ENCODE assay signal across 25 cellular contexts in the genomic region with DNA sequence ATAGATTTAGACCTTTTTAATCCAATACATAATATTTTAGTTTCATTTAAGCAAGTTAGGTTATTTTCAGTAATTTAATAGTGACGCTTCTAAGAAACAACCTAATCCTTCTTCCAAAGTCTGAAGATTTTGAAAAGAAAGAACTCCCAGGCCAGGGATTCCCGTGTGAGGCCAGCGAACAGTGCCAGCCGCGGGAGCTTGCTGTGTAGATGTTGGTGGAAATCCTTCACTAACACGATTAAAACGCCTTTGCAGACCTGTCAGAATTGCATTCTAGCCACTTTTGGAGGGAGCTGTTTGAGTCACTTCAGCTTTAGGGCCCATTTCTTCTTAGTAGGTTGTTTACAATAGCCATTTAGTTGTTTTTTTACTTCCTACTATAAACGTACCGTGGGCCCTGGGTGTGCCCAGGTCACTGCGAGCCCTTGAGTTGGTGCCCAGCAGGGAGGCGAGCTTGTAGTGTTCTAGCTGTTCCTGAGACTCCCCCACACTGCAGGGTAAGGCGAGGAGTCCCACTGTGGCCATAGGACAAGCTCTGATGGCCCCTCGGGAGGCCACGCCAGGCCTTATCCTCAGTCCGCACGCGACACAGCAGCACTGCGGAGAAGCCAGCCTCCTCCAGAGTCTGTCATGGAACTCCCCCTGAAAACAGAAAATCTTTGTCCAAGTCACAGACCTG. TPM values are rescaled to one million over a fixed set of nuclear protein-coding genes. Genes with fewer than 3 reads are reported as not detected.
DNase-seq lines count a peak whose midpoint lies in the region; ATAC-seq, FAIRE-seq and TF ChIP-seq lines count a peak whose summit lies in the region.
"Had no signal": no experiment of that assay in that cellular context is flagged by ENCODE, and none has a peak within 500 bp of the region (broad histone marks: within the 10 kb centered on the region; RNA-seq: fewer than 3 reads in every experiment).

No MANE protein-coding gene starts in this region.

- H3K9me3 Mint-ChIP-seq in osteocyte (ENCODE audit: unreplicated experiment), result no peaks in the 10 kb centered on the region
- H3K9me3 Mint-ChIP-seq: central memory CD8-positive, alpha-beta T cell; memory B cell; stimulated activated naive CD8-positive, alpha-beta T cell treated with anti-CD3 and anti-CD28 coated beads, Interleukin-15, Interleukin-2, amounts not matched to agents 100 ng/mL and 50 ng/mL, for 24 hours had no signal

- H3K27ac ChIP-seq in transverse colon, result peak overlapping the region; percentile 38 to 66 (median 52)
- H3K27ac ChIP-seq: hepatocyte, neural progenitor cell, uterus, VCaP had no signal

- H3K4me3 Mint-ChIP-seq in osteocyte (ENCODE audit: unreplicated experiment), result no peak overlapping the region
- H3K4me3 Mint-ChIP-seq: central memory CD8-positive, alpha-beta T cell; memory B cell; neural progenitor cell; stimulated activated naive CD8-positive, alpha-beta T cell treated with anti-CD3 and anti-CD28 coated beads, Interleukin-15, Interleukin-2, amounts not matched to agents 100 ng/mL and 50 ng/mL, for 24 hours had no signal

- no peaks in the 10 kb centered on the region for H3K27me3 ChIP-seq in transverse colon
- H3K27me3 ChIP-seq: BLaER1 treated with 17β-estradiol and CSF1 and Interleukin-3, amounts not matched to agents 10 nM and 100 nM; hepatocyte; neural progenitor cell; uterus had no signal

- H3K4me1 ChIP-seq in transverse colon, result peaks cover 5 to 46% (median 23%) of the 10 kb centered on the region in 4 donors
- H3K4me1 ChIP-seq: uterus had no signal

- 42 to 78% methylated on average over 7 to 18 of the region's 18 CpGs for WGBS in transverse colon (ENCODE audit: low coverage in 1 of 2), 2 donors

- no peak for TF ChIP-seq CTCF in fibroblast of the aortic adventitia (IDR thresholded peaks at IDR 0.05; ENCODE audit: insufficient read depth, low read length)
- TF ChIP-seq CTCF in osteocyte (IDR thresholded peaks at IDR 0.05), result no peak
- TF ChIP-seq CTCF in transverse colon (IDR thresholded peaks at IDR 0.05), result no peak

- intact Hi-C loops in cardiac septum (cut with DNase I) (no loop called here), Right ventricle myocardium superior (cut with DNase I) (no loop called here), transverse colon (cut with DNase I; ENCODE audit: low total_unique reads) (no loop called here)

- FAIRE-seq in RCC 7860 (lab: Jason Lieb, UNC), result no peak
- FAIRE-seq: G401.6, H1, HTR-8/SVneo had no signal

- peak; percentile 65 for DNase-seq in cardiac septum (ENCODE audit: low spot score)
- DNase-seq in Right ventricle myocardium superior, result no peak
- DNase-seq in fibroblast of the aortic adventitia (ENCODE audit: low read depth), result peak; percentile 8
- DNase-seq in osteocyte (ENCODE audit: extremely low spot score, unreplicated experiment), result no peak
- DNase-seq in transverse colon, result peak; percentile 22
- no peak for DNase-seq in RCC 7860 (ENCODE audit: low spot score)
- DNase-seq in NCI-H510A treated with DMSO at 0.1 percent for 48 hours (lab: John Stamatoyannopoulos, UW), result no peak
- no peak for DNase-seq in amygdala (lab: John Stamatoyannopoulos, UW)
- DNase-seq: DMS 273 treated with DMSO at 0.1 percent for 48 hours; effector memory CD4-positive, alpha-beta T cell; islet precursor cell; NCI-H1105; NCI-H2081 treated with DMSO at 0.1 percent for 48 hours; SHP77; uterus had no signal

- no peak for TF ChIP-seq EP300 in transverse colon (IDR thresholded peaks at IDR 0.05; ENCODE audit: low read depth)

- in situ Hi-C loops in transverse colon (cut with MboI; ENCODE audit: low pct_ligation_motif_present in 1 of 4, low pct_unique_long_range_greater_than_20kb in 1 of 4, low sequenced_read_pairs in 3 of 4), result no loop called here

- H3K36me3 Mint-ChIP-seq in osteocyte (ENCODE audit: unreplicated experiment), result peaks cover 20% of the 10 kb centered on the region

- peaks cover 0 to 4% (median 2%) of the 10 kb centered on the region in 4 donors for H3K36me3 ChIP-seq in transverse colon
- H3K36me3 ChIP-seq: neural progenitor cell, uterus had no signal

- no peak for ATAC-seq in Right ventricle myocardium superior (ENCODE audit: poor library complexity)

- H3K4me1 Mint-ChIP-seq in osteocyte (ENCODE audit: unreplicated experiment), result peaks cover 58% of the 10 kb centered on the region

- H3K4me3 ChIP-seq in fibroblast of the aortic adventitia (ENCODE audit: low read depth, low read length), result no peak overlapping the region
- no peak overlapping the region for H3K4me3 ChIP-seq in transverse colon
- H3K4me3 ChIP-seq: BLaER1 treated with 17β-estradiol and CSF1 and Interleukin-3, amounts not matched to agents 10 nM and 100 nM; hepatocyte; neural progenitor cell; uterus had no signal

- H3K27me3 Mint-ChIP-seq in osteocyte (ENCODE audit: unreplicated experiment), result no peaks in the 10 kb centered on the region
- H3K27me3 Mint-ChIP-seq: central memory CD8-positive, alpha-beta T cell; memory B cell; stimulated activated naive CD8-positive, alpha-beta T cell treated with anti-CD3 and anti-CD28 coated beads, Interleukin-15, Interleukin-2, amounts not matched to agents 100 ng/mL and 50 ng/mL, for 24 hours had no signal

- peak overlapping the region; percentile 50 for H3K27ac Mint-ChIP-seq in osteocyte (ENCODE audit: unreplicated experiment)
- H3K27ac Mint-ChIP-seq: memory B cell, neural progenitor cell had no signal

- H3K9me3 ChIP-seq in transverse colon, result no peaks in the 10 kb centered on the region
- H3K9me3 ChIP-seq: BLaER1 treated with 17β-estradiol and CSF1 and Interleukin-3, amounts not matched to agents 10 nM and 100 nM; uterus had no signal

- TF ChIP-seq POLR2A in transverse colon (IDR thresholded peaks at IDR 0.05), result no peak

RNA-seq across cellular contexts. Expression of a gene that starts 32.3 kb away (rescaled TPM):
- 35.3 TPM for total RNA-seq in cardiac septum
- total RNA-seq in Right ventricle myocardium superior, result 33.9 TPM
- total RNA-seq in fibroblast of the aortic adventitia (ENCODE audit: low replicate concordance), result 24.2 and 44.4 TPM in 2 replicates
- 28.9 and 29.3 TPM in 2 replicates for total RNA-seq in osteocyte
- total RNA-seq in transverse colon, result 10 to 100 TPM; 39.2 to 79.0 (median 52.9) TPM

RNA-seq across cellular contexts. Expression of a gene that starts 48.6 kb away (rescaled TPM):
- total RNA-seq in cardiac septum, result 112 TPM
- 158 TPM for total RNA-seq in Right ventricle myocardium superior
- total RNA-seq in fibroblast of the aortic adventitia (ENCODE audit: low replicate concordance), result 65.1 and 81.4 TPM in 2 replicates
- total RNA-seq in osteocyte, result 29.2 and 31.6 TPM in 2 replicates
- total RNA-seq in transverse colon, result 10 to 100 TPM in 3 of 4 donors, 1 to 10 TPM in 1; 9.7 to 36.8 (median 27.6) TPM

Comparison
In these comparisons a context has a peak if more than half of its experiments do, and no peak if none do; other contexts are left out.
1. DNase-seq: peak in cardiac septum (single experiment), fibroblast of the aortic adventitia (single experiment) and transverse colon (single experiment); none in Right ventricle myocardium superior (single experiment), osteocyte (single experiment), RCC 7860 (single experiment), NCI-H510A treated with DMSO at 0.1 percent for 48 hours (single experiment) and amygdala (0 of 56).